10 cellular contexts compared by ENCODE assay signal in genomic region chr12:79451988-79452387, GRCh38.
DNase-seq lines count a peak whose midpoint lies in the region; ATAC-seq and TF ChIP-seq lines count a peak whose summit lies in the region.
"Had no signal": no experiment of that assay in that cellular context is flagged by ENCODE, and none has a peak within 500 bp of the region (broad histone marks: within the 10 kb centered on the region; RNA-seq: fewer than 3 reads in every experiment).

No MANE protein-coding gene starts in this region.

- H3K4me3 ChIP-seq in AG10803 (ENCODE audit: low read length): peak overlapping the region; percentile 24

- H3K9me3 Mint-ChIP-seq in osteocyte (ENCODE audit: unreplicated experiment): no peaks in the 10 kb centered on the region

- peak overlapping the region; percentile 27 for H3K4me3 Mint-ChIP-seq in osteocyte (ENCODE audit: unreplicated experiment)

- H3K4me1 Mint-ChIP-seq in osteocyte (ENCODE audit: unreplicated experiment): peaks cover 43% of the 10 kb centered on the region

- H3K27me3 Mint-ChIP-seq in osteocyte (ENCODE audit: unreplicated experiment): no peaks in the 10 kb centered on the region

- peak overlapping the region; percentile 94 for H3K27ac Mint-ChIP-seq in osteocyte (ENCODE audit: unreplicated experiment)

- H3K36me3 Mint-ChIP-seq in osteocyte (ENCODE audit: unreplicated experiment): no peaks in the 10 kb centered on the region

- peak; percentile 92 for DNase-seq in AG10803 (ENCODE audit: low read depth)
- peak; percentile 52 for DNase-seq in RPMI8226
- peak; percentile 84 for DNase-seq in fibroblast of peridontal ligament (ENCODE audit: extremely low read depth)
- peak; percentile 85 for DNase-seq in osteocyte (ENCODE audit: extremely low spot score, unreplicated experiment)
- no peak for DNase-seq in CD1c-positive myeloid dendritic cell (ENCODE audit: extremely low spot score)
- DNase-seq: activated T-cell treated with anti-CD3 and anti-CD28 coated beads for 4 hours, DMS153 had no signal

- no peak for TF ChIP-seq CTCF in AG10803 (conservative IDR thresholded peaks at IDR 0.05; ENCODE audit: low read length)
- no peak for TF ChIP-seq CTCF in osteocyte (IDR thresholded peaks at IDR 0.05)

- ATAC-seq in HG03432 (IDR thresholded peaks at IDR 0.05; ENCODE audit: unreplicated experiment) (no peak), GM19023 (IDR thresholded peaks at IDR 0.05; ENCODE audit: unreplicated experiment) (no peak), HG03159 (IDR thresholded peaks at IDR 0.05; ENCODE audit: unreplicated experiment) (no peak)
